32 cellular contexts compared by ENCODE assay signal in the genomic region with DNA sequence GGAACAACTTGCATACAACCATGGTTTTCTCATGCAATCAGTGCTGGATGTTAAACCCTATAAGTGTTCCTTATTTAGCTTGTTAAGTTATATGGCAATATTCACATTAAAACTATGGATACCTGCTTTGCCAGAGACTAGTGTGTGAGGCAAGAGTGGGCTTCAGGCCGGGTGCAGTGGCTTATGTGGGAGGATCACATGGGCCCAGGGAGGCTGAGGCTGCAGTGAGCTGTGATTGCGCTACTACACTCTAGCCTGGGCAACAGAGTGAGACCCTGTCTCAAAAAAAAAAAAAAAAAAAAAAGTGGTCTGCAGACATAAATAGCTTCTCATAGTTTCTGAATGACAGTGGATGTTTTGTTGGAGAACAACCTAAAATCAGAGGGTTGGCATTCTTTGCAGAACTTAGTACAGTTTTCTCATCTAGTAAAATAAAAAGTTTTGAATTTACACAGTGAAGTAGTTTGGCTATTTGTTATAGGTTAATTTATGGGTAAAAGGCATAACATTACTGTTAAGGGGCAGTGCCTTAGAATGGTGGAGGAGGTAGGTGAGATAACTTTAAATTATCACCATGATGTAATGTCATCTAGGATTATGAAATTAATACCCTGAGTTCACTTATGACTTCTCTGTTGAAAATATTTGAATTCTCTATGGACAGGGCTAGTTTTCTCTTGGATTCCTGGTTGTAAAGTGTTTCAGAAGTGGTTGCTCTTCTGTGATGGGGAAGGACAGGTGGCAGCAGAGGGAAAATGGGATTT. TPM values are rescaled to one million over a fixed set of nuclear protein-coding genes. Genes with fewer than 3 reads are reported as not detected.
A peak's percentile ranks its signal among the peaks of the same experiment; 100 is the strongest.
DNase-seq lines count a peak whose midpoint lies in the region; ATAC-seq, FAIRE-seq and TF ChIP-seq lines count a peak whose summit lies in the region.
"Had no signal": no experiment of that assay in that cellular context is flagged by ENCODE, and none has a peak within 500 bp of the region (broad histone marks: within the 10 kb centered on the region; RNA-seq: fewer than 3 reads in every experiment).

No MANE protein-coding gene starts in this region.

- no peaks in the 10 kb centered on the region for H3K27me3 Mint-ChIP-seq in activated T-cell treated with anti-CD3 and anti-CD28 coated beads, Interleukin-2, amount 50 U/mL, for 72 hours (ENCODE audit: low read depth)
- H3K27me3 Mint-ChIP-seq in activated T-cell treated with anti-CD3 and anti-CD28 coated beads, Interleukin-2, amount 50 U/mL, for 4 hours (ENCODE audit: low read depth): no peaks in the 10 kb centered on the region
- H3K27me3 Mint-ChIP-seq in natural killer cell (ENCODE audit: low read depth in 2 of 2): no peaks in the 10 kb centered on the region
- no peaks in the 10 kb centered on the region for H3K27me3 Mint-ChIP-seq in activated CD4-positive, alpha-beta T cell treated with anti-CD3 and anti-CD28 coated beads, Interleukin-2, amount 10 ng/mL, durations not matched to agents 24 days and 14 days
- H3K27me3 Mint-ChIP-seq: activated naive CD4-positive, alpha-beta T cell treated with anti-CD3 and anti-CD28 coated beads, Interleukin-2, amount 50 U/mL, for 24 hours; T-cell had no signal

- POLR2A ChIA-PET in GM12878 (lab: Charles Lee): interaction anchor here (0.5 to 0.6 kb wide), 2 partner anchors 16 to 450 kb away, joined by 5 to 6 read pairs; no protein-coding TSS in a partner anchor

- peaks cover 2 to 4% of the 10 kb centered on the region in 2 donors for H3K36me3 Mint-ChIP-seq in activated T-cell treated with anti-CD3 and anti-CD28 coated beads, Interleukin-2, amount 50 U/mL, for 72 hours (ENCODE audit: insufficient read depth in 2 of 2)
- H3K36me3 Mint-ChIP-seq in activated T-cell treated with anti-CD3 and anti-CD28 coated beads, Interleukin-2, amount 50 U/mL, for 4 hours (ENCODE audit: insufficient read depth): no peaks in the 10 kb centered on the region
- H3K36me3 Mint-ChIP-seq in natural killer cell: no peaks in the 10 kb centered on the region
- peaks cover 21% of the 10 kb centered on the region for H3K36me3 Mint-ChIP-seq in activated CD4-positive, alpha-beta T cell treated with anti-CD3 and anti-CD28 coated beads, Interleukin-2, amount 10 ng/mL, durations not matched to agents 24 days and 14 days (ENCODE audit: low read depth)
- H3K36me3 Mint-ChIP-seq: memory B cell, T-cell had no signal

- H3K27me3 ChIP-seq in GM12878 (replicated peaks in 1 of 2; ENCODE audit: control insufficient read depth in 2 of 2, insufficient read depth in 2 of 2, low read length in 1 of 2) (no peaks in the 10 kb centered on the region), Peyer's patch (no peaks in the 10 kb centered on the region)
- H3K27me3 ChIP-seq: uterus had no signal

- no peaks in the 10 kb centered on the region for H3K9me3 Mint-ChIP-seq in activated T-cell treated with anti-CD3 and anti-CD28 coated beads, Interleukin-2, amount 50 U/mL, for 72 hours
- no peaks in the 10 kb centered on the region for H3K9me3 Mint-ChIP-seq in activated T-cell treated with anti-CD3 and anti-CD28 coated beads, Interleukin-2, amount 50 U/mL, for 4 hours
- no peaks in the 10 kb centered on the region for H3K9me3 Mint-ChIP-seq in natural killer cell
- no peaks in the 10 kb centered on the region for H3K9me3 Mint-ChIP-seq in activated CD4-positive, alpha-beta T cell treated with anti-CD3 and anti-CD28 coated beads, Interleukin-2, amount 10 ng/mL, durations not matched to agents 24 days and 14 days
- H3K9me3 Mint-ChIP-seq: activated naive CD4-positive, alpha-beta T cell treated with anti-CD3 and anti-CD28 coated beads, Interleukin-2, amount 50 U/mL, for 24 hours; CD8-positive, alpha-beta memory T cell; H9; memory B cell; T-cell had no signal

- CTCF ChIA-PET in GM12878 (lab: Yijun Ruan, JAX): interaction anchor here (1.3 kb wide), 1 partner anchor 13 kb away, joined by 5 read pairs; no protein-coding TSS in a partner anchor

- H3K4me3 ChIP-seq in GM12878 (peak overlapping the region; percentile 75; the same call in 1 of the 2 replicates), Peyer's patch (no peak overlapping the region)
- H3K4me3 ChIP-seq: A549, coronary artery, thoracic aorta, uterus had no signal

- 0 out of 2 replicates have a peak, but pooled peaks cover 2% of the 10 kb centered on the region for H4K20me1 ChIP-seq in GM12878 (ENCODE audit: control insufficient read depth, insufficient read depth)

- H3K79me2 ChIP-seq in GM12878 (ENCODE audit: control insufficient read depth, insufficient read depth, low read length): peaks cover 100% of the 10 kb centered on the region

- no peak for DNase-seq in activated T-cell treated with anti-CD3 and anti-CD28 coated beads, Interleukin-2, amount 50 U/mL, for 72 hours
- no peak for DNase-seq in activated T-cell treated with anti-CD3 and anti-CD28 coated beads, Interleukin-2, amount 50 U/mL, for 4 hours
- DNase-seq in GM19239 (ENCODE audit: insufficient read length, low spot score): no peak
- no peak for DNase-seq in GM12878 (ENCODE audit: low read depth, low spot score)
- no peak for DNase-seq in natural killer cell
- DNase-seq in T-helper 2 cell: no peak
- DNase-seq in Peyer's patch: no peak
- no peak for DNase-seq in activated CD4-positive, alpha-beta T cell treated with anti-CD3 and anti-CD28 coated beads, Interleukin-2, amount 10 ng/mL, durations not matched to agents 24 days and 14 days
- DNase-seq: activated CD4-positive, alpha-beta T cell treated with anti-CD3 and anti-CD28 coated beads, Interleukin-2, amount 50 U/mL, for 48 hours; activated CD8-positive, alpha-beta memory T cell treated with anti-CD3 and anti-CD28 coated beads, Interleukin-2, amount 50 U/mL, for 4 hours; anterior cingulate cortex; CD8-positive, alpha-beta memory T cell; effector memory CD4-positive, alpha-beta T cell; H9; MM.1S; NCI-H1436; NCI-H2081; small intestine; stimulated activated naive CD4-positive, alpha-beta T cell treated with Interleukin-2 at 50 U/mL for 16 hours; T-cell; uterus had no signal

- H3K4me2 ChIP-seq in GM12878 (ENCODE audit: control insufficient read depth, insufficient read depth): peak overlapping the region; percentile 86
- H3K4me2 ChIP-seq: A549, KMS-11 had no signal

- RAD21 ChIA-PET in GM12878 (lab: Charles Lee; ENCODE audit: unreplicated experiment): no interaction called here

- FAIRE-seq in GM19239 (lab: Jason Lieb, UNC): peak; percentile 31
- FAIRE-seq in GM12878 (lab: Jason Lieb, UNC): no peak
- FAIRE-seq: A549, bronchial epithelial cell, GM12891, islet of Langerhans, small intestine had no signal

- H3K9me3 ChIP-seq in GM12878 (replicated peaks; ENCODE audit: control insufficient read depth, insufficient read depth, low read length) (no peaks in the 10 kb centered on the region), Peyer's patch (no peaks in the 10 kb centered on the region)
- H3K9me3 ChIP-seq: A549, thoracic aorta, uterus had no signal

- H2AFZ ChIP-seq in GM12878 (ENCODE audit: control insufficient read depth, low read depth, low read length): no peak overlapping the region

- H3K4me1 ChIP-seq in GM12878 (ENCODE audit: control insufficient read depth, insufficient read depth, low read length) (peaks cover 30% of the 10 kb centered on the region), Peyer's patch (peaks cover 0 to 9% (median 0%) of the 10 kb centered on the region in 4 donors)
- H3K4me1 ChIP-seq: uterus had no signal

- BruUV-seq in GM12878 (replicated peaks; lab: Mats Ljungman, UMichigan): no TSS peak

- no peak for TF ChIP-seq POLR2A in GM12878 (IDR thresholded peaks at IDR 0.05; ENCODE audit: low read depth, low read length)
- no peak for TF ChIP-seq POLR2A in Peyer's patch (IDR thresholded peaks at IDR 0.05)

- SMC1A ChIA-PET in GM12878 (lab: Charles Lee; ENCODE audit: uncharacterized antibody, unreplicated experiment): no interaction called here

- H3K36me3 ChIP-seq in GM12878 (ENCODE audit: control insufficient read depth in 2 of 2, insufficient read depth in 2 of 2, low read length in 1 of 2): no peaks in the 10 kb centered on the region
- H3K36me3 ChIP-seq in Peyer's patch: no peaks in the 10 kb centered on the region
- H3K36me3 ChIP-seq: thoracic aorta, uterus had no signal

- no peak for TF ChIP-seq RAD21 in GM12878 (IDR thresholded peaks at IDR 0.05; ENCODE audit: insufficient read depth, low read depth, low read length)

- intact Hi-C loops in GM12878 (cut with micrococcal nuclease; ENCODE audit: unreplicated experiment) (loop anchor here (5.0 kb wide), 1 partner anchor 296 kb away; no protein-coding TSS in a partner anchor), natural killer cell (cut with micrococcal nuclease) (no loop called here)
- intact Hi-C loops in activated CD4-positive, alpha-beta T cell treated with anti-CD3 and anti-CD28 coated beads, Interleukin-2, amount 10 ng/mL, durations not matched to agents 24 days and 14 days (cut with micrococcal nuclease): no loop called here

- in situ Hi-C loops in GM12878 (cut with MboI): no loop called here

- H3K4me3 Mint-ChIP-seq in activated T-cell treated with anti-CD3 and anti-CD28 coated beads, Interleukin-2, amount 50 U/mL, for 72 hours: peak overlapping the region in 1 of 2 donors; percentile 33
- no peak overlapping the region for H3K4me3 Mint-ChIP-seq in activated T-cell treated with anti-CD3 and anti-CD28 coated beads, Interleukin-2, amount 50 U/mL, for 4 hours
- H3K4me3 Mint-ChIP-seq in natural killer cell: no peak overlapping the region
- H3K4me3 Mint-ChIP-seq in activated CD4-positive, alpha-beta T cell treated with anti-CD3 and anti-CD28 coated beads, Interleukin-2, amount 10 ng/mL, durations not matched to agents 24 days and 14 days: no peak overlapping the region
- H3K4me3 Mint-ChIP-seq: activated naive CD4-positive, alpha-beta T cell treated with anti-CD3 and anti-CD28 coated beads, Interleukin-2, amount 50 U/mL, for 24 hours; CD8-positive, alpha-beta memory T cell; H9; memory B cell had no signal

- ATAC-seq in activated T-cell treated with anti-CD3 and anti-CD28 coated beads, Interleukin-2, amount 50 U/mL, for 72 hours (replicated peaks in 1 of 2): no peak
- ATAC-seq in activated T-cell treated with anti-CD3 and anti-CD28 coated beads, Interleukin-2, amount 50 U/mL, for 4 hours: no peak
- peak; percentile 12 for ATAC-seq in GM12878
- ATAC-seq in natural killer cell: no peak
- ATAC-seq: A549, left lobe of liver, T-cell had no signal

- peak overlapping the region; percentile 80 for H3K27ac Mint-ChIP-seq in activated T-cell treated with anti-CD3 and anti-CD28 coated beads, Interleukin-2, amount 50 U/mL, for 72 hours
- H3K27ac Mint-ChIP-seq in natural killer cell: peak overlapping the region; percentile 5 to 16
- no peak overlapping the region for H3K27ac Mint-ChIP-seq in activated CD4-positive, alpha-beta T cell treated with anti-CD3 and anti-CD28 coated beads, Interleukin-2, amount 10 ng/mL, durations not matched to agents 24 days and 14 days
- H3K27ac Mint-ChIP-seq: memory B cell had no signal

- TF ChIP-seq EP300 in GM12878 (IDR thresholded peaks at IDR 0.05; ENCODE audit: borderline replicate concordance in 1 of 2, control insufficient read depth in 1 of 2, low read depth in 2 of 2, low read length in 2 of 2): no peak

- peaks cover 78% of the 10 kb centered on the region for H3K4me1 Mint-ChIP-seq in activated T-cell treated with anti-CD3 and anti-CD28 coated beads, Interleukin-2, amount 50 U/mL, for 72 hours (ENCODE audit: low read depth)
- peaks cover 62% of the 10 kb centered on the region for H3K4me1 Mint-ChIP-seq in activated T-cell treated with anti-CD3 and anti-CD28 coated beads, Interleukin-2, amount 50 U/mL, for 4 hours (ENCODE audit: low read depth)
- peaks cover 50 to 56% of the 10 kb centered on the region in 2 donors for H3K4me1 Mint-ChIP-seq in natural killer cell
- H3K4me1 Mint-ChIP-seq in activated CD4-positive, alpha-beta T cell treated with anti-CD3 and anti-CD28 coated beads, Interleukin-2, amount 10 ng/mL, durations not matched to agents 24 days and 14 days: peaks cover 47% of the 10 kb centered on the region

- 68% methylated on average over 2 of the region's 2 CpGs for WGBS in GM12878 (ENCODE audit: insufficient coverage, insufficient replicate concordance, low lambda C conversion rate, missing lambda C conversion rate)

- no peak overlapping the region; the same call in 1 of the 2 replicates for H3K9ac ChIP-seq in GM12878 (ENCODE audit: control insufficient read depth, insufficient read depth, low read length)
- H3K9ac ChIP-seq: KMS-11 had no signal

- H3K27ac ChIP-seq in GM12878 (ENCODE audit: control insufficient read depth, insufficient read depth): peak overlapping the region; percentile 59; the same call in 1 of the 2 replicates
- H3K27ac ChIP-seq in Peyer's patch: no peak overlapping the region
- H3K27ac ChIP-seq: A549, coronary artery, HL-60, KMS-11, thoracic aorta, uterus had no signal

- TF ChIP-seq CTCF in GM12878 (IDR thresholded peaks at IDR 0.05 in 2 of 3, conservative IDR thresholded peaks at IDR 0.05 in 1 of 3; ENCODE audit: control insufficient read depth in 2 of 3, extremely low read depth in 1 of 3, insufficient read depth in 1 of 3, low read depth in 3 of 3, low read length in 3 of 3): no peak
- TF ChIP-seq CTCF in natural killer cell (IDR thresholded peaks at IDR 0.05): no peak
- TF ChIP-seq CTCF in Peyer's patch (IDR thresholded peaks at IDR 0.05): no peak

RNA-seq across cellular contexts. Expression of a gene that starts 5.3 kb away (rescaled TPM):
- 10 to 100 TPM; 11.2 to 18.5 TPM for total RNA-seq in activated T-cell treated with anti-CD3 and anti-CD28 coated beads, Interleukin-2, amount 50 U/mL, for 72 hours
- 10 to 100 TPM; 14.1 to 17.2 (median 16.7) TPM for total RNA-seq in activated T-cell treated with anti-CD3 and anti-CD28 coated beads, Interleukin-2, amount 50 U/mL, for 4 hours
- total RNA-seq in GM12878 (2013; cell fraction: nucleolus; rRNA removed): 29.6 and 30.4 TPM in 2 replicates
- 20.4 and 22.2 TPM in 2 replicates for total RNA-seq in GM12878 (2014; rRNA removed)
- total RNA-seq in GM12878 (2014; rRNA removed; fragmentation: Illumina TruSeq; extraction: Trizol): 17.6 TPM in 2 replicates
- 15.3 and 17.0 TPM in 2 replicates for total RNA-seq in GM12878 (2021)
- 6.0 TPM for polyA plus RNA-seq in GM12878 (2011; ENCODE audit: low read depth)
- polyA plus RNA-seq in GM12878 (2011; rRNA removed): 12.0 and 17.6 TPM in 2 replicates
- 6.1 and 8.2 TPM in 2 replicates for polyA plus RNA-seq in GM12878 (2011; cell fraction: cytosol; rRNA removed)
- polyA plus RNA-seq in GM12878 (2011; cell fraction: nucleus; rRNA removed): 8.5 and 10.0 TPM in 2 replicates
- 12.5 and 13.9 TPM in 2 replicates for polyA plus RNA-seq in GM12878 (2012)
- polyA plus RNA-seq in GM12878 (2014; fragmentation: Illumina TruSeq; extraction: Trizol): 19.6 and 24.1 TPM in 2 replicates
- 1 to 10 TPM; 1.3 to 2.5 TPM for polyA plus RNA-seq in GM12878 (2014; fragmentation: Nextera tagmentation; extraction: Ambion mirVana)
- 8.8 and 9.4 TPM in 2 replicates for polyA plus RNA-seq in GM12878 (2014; rRNA removed)
- 10 to 100 TPM in 1 of 2 experiments, 1 to 10 TPM in 1; 6.2 to 16.1 TPM for polyA plus RNA-seq in GM12878 (2016; fragmentation: Nextera tagmentation; extraction: Ambion mirVana)
- polyA minus RNA-seq in GM12878 (2011; rRNA and poly(A)+ RNA removed): 18.6 and 19.1 TPM in 2 replicates
- polyA minus RNA-seq in GM12878 (2011; cell fraction: cytosol; rRNA and poly(A)+ RNA removed): 6.7 and 8.8 TPM in 2 replicates
- polyA minus RNA-seq in GM12878 (2011; cell fraction: nucleus; rRNA and poly(A)+ RNA removed): 10.8 and 16.3 TPM in 2 replicates
- total RNA-seq in natural killer cell: 10 to 100 TPM in 2 of 3 donors, 1 to 10 TPM in 1; 9.1 to 13.5 (median 11.8) TPM
- total RNA-seq in Peyer's patch: 100 to 1,000 TPM in 1 of 4 donors, 10 to 100 TPM in 3; 28.1 to 110 (median 96.7) TPM
- 25.3 and 26.3 TPM in 2 replicates for total RNA-seq in activated CD4-positive, alpha-beta T cell treated with anti-CD3 and anti-CD28 coated beads, Interleukin-2, amount 10 ng/mL, durations not matched to agents 24 days and 14 days
